Comparison of ENCODE assay signal across 1 cellular context in genomic region chrX:23790147-23790497, GRCh38.
TF ChIP-seq lines count a peak whose summit lies in the region.

No MANE protein-coding gene starts in this region.

TF ChIP-seq in K562, 482 proteins besides CTCF, POLR2A, EP300 and RAD21:
- 0 out of 2 replicates have a peak, but pooled peaks have one; percentile 6 for TF ChIP-seq SPI1 (IDR thresholded peaks at IDR 0.05; ENCODE audit: borderline replicate concordance, low read depth, low read length)
- TF ChIP-seq ZNF197 (CRISPR knock-in tag; IDR thresholded peaks at IDR 0.05; ENCODE audit: low read depth): no peak
TF ChIP-seq in K562: peak in this region for 1.
